12 cellular contexts compared by ENCODE assay signal in genomic region chr19:39199025-39199424, GRCh38. TPM values are rescaled to one million over a fixed set of nuclear protein-coding genes. Genes with fewer than 3 reads are reported as not detected.
A peak's percentile ranks its signal among the peaks of the same experiment; 100 is the strongest.
DNase-seq lines count a peak whose midpoint lies in the region; ATAC-seq, FAIRE-seq and TF ChIP-seq lines count a peak whose summit lies in the region.
"Had no signal": no experiment of that assay in that cellular context is flagged by ENCODE, and none has a peak within 500 bp of the region (broad histone marks: within the 10 kb centered on the region; RNA-seq: fewer than 3 reads in every experiment).

No MANE protein-coding gene starts in this region.

- CTCF ChIA-PET in MCF 10A (lab: Yijun Ruan, JAX) = no interaction called here

- peaks cover 0 to 10% of the 10 kb centered on the region in 2 donors for H3K4me1 ChIP-seq in esophagus (ENCODE audit: control insufficient read depth in 2 of 2, insufficient read depth in 2 of 2, low read length in 1 of 2)
- H3K4me1 ChIP-seq: SJSA1 had no signal

- peak overlapping the region; percentile 59 to 61 for H3K4me3 ChIP-seq in esophagus (ENCODE audit: low read depth in 1 of 2, low read length in 2 of 2)
- H3K4me3 ChIP-seq: SJSA1 had no signal

- no peak for FAIRE-seq in D721Med (lab: Jason Lieb, UNC)

- intact Hi-C loops in MCF 10A (cut with micrococcal nuclease) = loop anchor here (10.0 kb wide), 1 partner anchor 126 kb away; the partner anchor contains the start of gene LRFN1

- H3K27me3 ChIP-seq in esophagus (ENCODE audit: control insufficient read depth in 1 of 2, insufficient read depth in 2 of 2, low read length in 2 of 2) = peaks cover 0 to 4% of the 10 kb centered on the region in 2 donors

- TF ChIP-seq CTCF in D721Med (IDR thresholded peaks at IDR 0.05; ENCODE audit: insufficient read depth, missing control alignments) (no peak), type B pancreatic cell (conservative IDR thresholded peaks at IDR 0.05) (no peak), MCF 10A (IDR thresholded peaks at IDR 0.05; ENCODE audit: unreplicated experiment) (no peak)

- H3K4me3 Mint-ChIP-seq in type B pancreatic cell (no peak overlapping the region), MCF 10A (ENCODE audit: unreplicated experiment) (no peak overlapping the region)
- H3K4me3 Mint-ChIP-seq: nephron had no signal

- H3K27me3 Mint-ChIP-seq in type B pancreatic cell = peaks cover 52% of the 10 kb centered on the region
- peaks cover 62% of the 10 kb centered on the region for H3K27me3 Mint-ChIP-seq in MCF 10A (ENCODE audit: insufficient read depth, unreplicated experiment)

- no TSS peak for BruUV-seq in MCF 10A (replicated peaks; lab: Mats Ljungman, UMichigan)

- ATAC-seq in HG03469 (IDR thresholded peaks at IDR 0.05; ENCODE audit: unreplicated experiment) = no peak

- no peak overlapping the region for H3K27ac ChIP-seq in esophagus (ENCODE audit: low read depth in 2 of 2, low read length in 1 of 2)
- H3K27ac ChIP-seq: SJSA1 had no signal

- H3K36me3 Mint-ChIP-seq in type B pancreatic cell = no peaks in the 10 kb centered on the region
- peaks cover 1% of the 10 kb centered on the region for H3K36me3 Mint-ChIP-seq in MCF 10A (ENCODE audit: insufficient read depth, unreplicated experiment)
- H3K36me3 Mint-ChIP-seq: CD4-positive, CD25-positive, alpha-beta regulatory T cell had no signal

- H3K9me3 Mint-ChIP-seq in type B pancreatic cell (no peaks in the 10 kb centered on the region), MCF 10A (ENCODE audit: unreplicated experiment) (no peaks in the 10 kb centered on the region)
- H3K9me3 Mint-ChIP-seq: CD4-positive, CD25-positive, alpha-beta regulatory T cell; nephron had no signal

- H3K27ac Mint-ChIP-seq in type B pancreatic cell (no peak overlapping the region), MCF 10A (ENCODE audit: low read depth, unreplicated experiment) (no peak overlapping the region)
- H3K27ac Mint-ChIP-seq: CD4-positive, CD25-positive, alpha-beta regulatory T cell; nephron had no signal

- 34 to 47% methylated on average over 11 of the region's 11 CpGs for WGBS in esophagus, 2 donors

- POLR2A ChIA-PET in MCF 10A (lab: Yijun Ruan, JAX) = no interaction called here

- peaks cover 0 to 6% of the 10 kb centered on the region in 2 donors for H3K9me3 ChIP-seq in esophagus (ENCODE audit: control insufficient read depth in 2 of 2, insufficient read depth in 1 of 2, low read depth in 1 of 2, low read length in 1 of 2)
- H3K9me3 ChIP-seq: SJSA1 had no signal

- H3K36me3 ChIP-seq in esophagus (ENCODE audit: control insufficient read depth in 2 of 2, insufficient read depth in 2 of 2, low read length in 1 of 2) = peaks cover 0 to 6% of the 10 kb centered on the region in 2 donors
- H3K36me3 ChIP-seq: SJSA1 had no signal

- DNase-seq in AG20443 (ENCODE audit: low spot score) (peak; percentile 92), NCI-H2227 treated with DMSO at 0.1 percent for 48 hours (lab: John Stamatoyannopoulos, UW) (peak; percentile 74), medulla oblongata (ENCODE audit: extremely low spot score) (peak; percentile 58), D721Med (ENCODE audit: insufficient read length, low spot score) (no peak), type B pancreatic cell (ENCODE audit: extremely low spot score, unreplicated experiment) (no peak), MCF 10A (ENCODE audit: unreplicated experiment) (no peak)
- DNase-seq: activated T-cell treated with anti-CD3 and anti-CD28 coated beads, Interleukin-2, amount 50 U/mL, for 1 hour; CD4-positive, CD25-positive, alpha-beta regulatory T cell had no signal

- H3K4me1 Mint-ChIP-seq in type B pancreatic cell (ENCODE audit: unreplicated experiment) = peaks cover 17% of the 10 kb centered on the region
- H3K4me1 Mint-ChIP-seq in MCF 10A (ENCODE audit: insufficient read depth, unreplicated experiment) = peaks cover 17% of the 10 kb centered on the region

RNA-seq across cellular contexts. Expression of gene NCCRP1, which starts 2.3 kb away (rescaled TPM):
- polyA plus RNA-seq in esophagus = 100 to 1,000 TPM; 296 to 510 TPM
- total RNA-seq in type B pancreatic cell (ENCODE audit: low replicate concordance) = 19.0 and 22.6 TPM in 2 replicates
- total RNA-seq in MCF 10A (2022) = not detected in 2 replicates
- total RNA-seq: CD4-positive, CD25-positive, alpha-beta regulatory T cell; SJSA1 had no signal
- polyA plus RNA-seq: CD4-positive, CD25-positive, alpha-beta regulatory T cell had no signal

RNA-seq across cellular contexts. Expression of gene SYCN, which starts 5.0 kb away (rescaled TPM):
- polyA plus RNA-seq in esophagus = under 1 TPM in 1 of 2 donors, not detected in 1; 0.22 TPM
- total RNA-seq in type B pancreatic cell (ENCODE audit: low replicate concordance) (not detected in 2 replicates), MCF 10A (2022) (not detected in 2 replicates)
- total RNA-seq: CD4-positive, CD25-positive, alpha-beta regulatory T cell; SJSA1 had no signal
- polyA plus RNA-seq: CD4-positive, CD25-positive, alpha-beta regulatory T cell had no signal

RNA-seq across cellular contexts. Expression of gene IFNL3, which starts 45.8 kb away (rescaled TPM):
- not detected for polyA plus RNA-seq in esophagus
- not detected in 2 replicates for total RNA-seq in type B pancreatic cell (ENCODE audit: low replicate concordance)
- not detected in 2 replicates for total RNA-seq in MCF 10A (2022)
- total RNA-seq: CD4-positive, CD25-positive, alpha-beta regulatory T cell; SJSA1 had no signal
- polyA plus RNA-seq: CD4-positive, CD25-positive, alpha-beta regulatory T cell had no signal

RNA-seq across cellular contexts. Expression of gene IFNL4, which starts 49.6 kb away (rescaled TPM):
- not detected for polyA plus RNA-seq in esophagus
- total RNA-seq in type B pancreatic cell (ENCODE audit: low replicate concordance) = not detected in 2 replicates
- not detected in 2 replicates for total RNA-seq in MCF 10A (2022)
- total RNA-seq: CD4-positive, CD25-positive, alpha-beta regulatory T cell; SJSA1 had no signal
- polyA plus RNA-seq: CD4-positive, CD25-positive, alpha-beta regulatory T cell had no signal

Comparison
In these comparisons a context has a peak if more than half of its experiments do, and no peak if none do; other contexts are left out.
1. DNase-seq: peak in AG20443 (single experiment), NCI-H2227 treated with DMSO at 0.1 percent for 48 hours (single experiment) and medulla oblongata (single experiment); none in D721Med (single experiment), type B pancreatic cell (single experiment) and MCF 10A (single experiment).
2. RNA of gene NCCRP1, which starts 2.3 kb away (total RNA-seq): 19.0 to 22.6 TPM in type B pancreatic cell; not detected in MCF 10A; every median in the first group is over 10 times any median in the second.